In genomic region chr17:10843806-10844205, GRCh38 we compare ENCODE assay signal across 13 cellular contexts. TPM values are rescaled to one million over a fixed set of nuclear protein-coding genes. Genes with fewer than 3 reads are reported as not detected.
DNase-seq lines count a peak whose midpoint lies in the region; ATAC-seq and TF ChIP-seq lines count a peak whose summit lies in the region.
"Had no signal": no experiment of that assay in that cellular context is flagged by ENCODE, and none has a peak within 500 bp of the region (broad histone marks: within the 10 kb centered on the region; RNA-seq: fewer than 3 reads in every experiment).

No MANE protein-coding gene starts in this region.

- dilution Hi-C loops in mammary epithelial cell (cut with HindIII; ENCODE audit: low sequenced_read_pairs), result no loop called here

- peaks cover 12% of the 10 kb centered on the region for H3K4me1 Mint-ChIP-seq in activated T-helper 2 cell treated with anti-CD3 and anti-CD28 coated beads, Interferon-gamma antibody, Interleukin-2, Interleukin-4, amounts not matched to agents 10 μg/mL and 5 μg/mL and 100 μg/mL, durations not matched to agents 14 hours and 24 hours and 36 hours (ENCODE audit: low read depth)

- H3K36me3 Mint-ChIP-seq in activated T-helper 2 cell treated with anti-CD3 and anti-CD28 coated beads, Interferon-gamma antibody, Interleukin-2, Interleukin-4, amounts not matched to agents 10 μg/mL and 5 μg/mL and 100 μg/mL, durations not matched to agents 14 hours and 24 hours and 36 hours (ENCODE audit: low read depth), result no peaks in the 10 kb centered on the region
- H3K36me3 Mint-ChIP-seq: naive thymus-derived CD4-positive, alpha-beta T cell had no signal

- peak overlapping the region; percentile 13 for H2AFZ ChIP-seq in mammary epithelial cell (ENCODE audit: low read depth, low read length)

- H3K4me3 Mint-ChIP-seq in activated T-helper 2 cell treated with anti-CD3 and anti-CD28 coated beads, Interferon-gamma antibody, Interleukin-2, Interleukin-4, amounts not matched to agents 10 μg/mL and 5 μg/mL and 100 μg/mL, durations not matched to agents 14 hours and 24 hours and 36 hours (ENCODE audit: low read depth), result no peak overlapping the region

- WGBS in mammary epithelial cell (ENCODE audit: low coverage, missing lambda C conversion rate), result 7% methylated on average over 6 of the region's 7 CpGs

- CTCF ChIA-PET in mammary epithelial cell (lab: Charles Lee; ENCODE audit: low non-redundant PET), result no interaction called here

- intact Hi-C loops in mammary epithelial cell (cut with micrococcal nuclease), result no loop called here
- intact Hi-C loops in mucosa of descending colon (cut with DNase I, micrococcal nuclease), result loop anchor here (5.0 to 10.0 kb wide), 4 partner anchors 47 to 197 kb away; no protein-coding TSS in a partner anchor
- intact Hi-C loops in activated T-helper 2 cell treated with anti-CD3 and anti-CD28 coated beads, Interferon-gamma antibody, Interleukin-2, Interleukin-4, amounts not matched to agents 10 μg/mL and 5 μg/mL and 100 μg/mL, durations not matched to agents 14 hours and 24 hours and 36 hours (cut with micrococcal nuclease), result no loop called here

- no peak overlapping the region for H3K4me2 ChIP-seq in mammary epithelial cell (ENCODE audit: insufficient read depth, low read depth, low read length)

- no peaks in the 10 kb centered on the region for H3K36me3 ChIP-seq in H7 (replicated peaks; ENCODE audit: control insufficient read depth, insufficient read depth, low read length)
- no peaks in the 10 kb centered on the region for H3K36me3 ChIP-seq in mammary epithelial cell (ENCODE audit: insufficient read depth, low read length)
- no peaks in the 10 kb centered on the region for H3K36me3 ChIP-seq in mucosa of descending colon (ENCODE audit: low read depth)

- DNase-seq in H7 (peak; percentile 53), mammary epithelial cell (no peak), mucosa of descending colon (peak in 2 of 3 donors; percentile 67 to 68), ureter (ENCODE audit: low spot score) (no peak)
- DNase-seq in activated T-helper 2 cell treated with anti-CD3 and anti-CD28 coated beads, Interferon-gamma antibody, Interleukin-2, Interleukin-4, amounts not matched to agents 10 μg/mL and 5 μg/mL and 100 μg/mL, durations not matched to agents 14 hours and 24 hours and 36 hours (ENCODE audit: low spot score), result no peak
- DNase-seq: activated effector memory CD4-positive, alpha-beta T cell treated with anti-CD3 and anti-CD28 coated beads, Interleukin-2, amount 50 U/mL, for 16 hours; effector CD8-positive, alpha-beta T cell; NCI-H2029; T1000 had no signal

- H3K9me3 ChIP-seq in mammary epithelial cell (replicated peaks; ENCODE audit: insufficient read depth, low read length) (no peaks in the 10 kb centered on the region), mucosa of descending colon (no peaks in the 10 kb centered on the region)

- in situ Hi-C loops in mammary epithelial cell (cut with MboI; ENCODE audit: low sequenced_read_pairs in 2 of 2), result no loop called here

- H4K20me1 ChIP-seq in mammary epithelial cell (ENCODE audit: insufficient read depth, low read length), result no peaks in the 10 kb centered on the region

- H3K4me1 ChIP-seq in mammary epithelial cell (ENCODE audit: insufficient read depth, low read length) (no peaks in the 10 kb centered on the region), mucosa of descending colon (ENCODE audit: low read depth) (peaks cover 3% of the 10 kb centered on the region)

- no peaks in the 10 kb centered on the region for H3K9me3 Mint-ChIP-seq in activated T-helper 2 cell treated with anti-CD3 and anti-CD28 coated beads, Interferon-gamma antibody, Interleukin-2, Interleukin-4, amounts not matched to agents 10 μg/mL and 5 μg/mL and 100 μg/mL, durations not matched to agents 14 hours and 24 hours and 36 hours

- ATAC-seq in mucosa of descending colon (peak; percentile 59), GM19324 (IDR thresholded peaks at IDR 0.05; ENCODE audit: low FRiP score, unreplicated experiment) (no peak), GM19452 (IDR thresholded peaks at IDR 0.05; ENCODE audit: unreplicated experiment) (no peak)

- no TSS peak for BruUV-seq in mammary epithelial cell (replicated peaks; lab: Mats Ljungman, UMichigan)

- H3K4me3 ChIP-seq in H7 (ENCODE audit: insufficient read depth, low read depth, low read length) (no peak overlapping the region), mammary epithelial cell (replicated peaks in 1 of 3; ENCODE audit: insufficient read depth in 1 of 3, low read depth in 2 of 3, low read length in 3 of 3) (no peak overlapping the region), mucosa of descending colon (no peak overlapping the region)

- no peak for TF ChIP-seq CTCF in C4-2B (conservative IDR thresholded peaks at IDR 0.05)
- TF ChIP-seq CTCF in mammary epithelial cell (conservative IDR thresholded peaks at IDR 0.05 in 1 of 2, IDR thresholded peaks at IDR 0.05 in 1 of 2; ENCODE audit: extremely low read depth in 1 of 2, insufficient read depth in 1 of 2, low read depth in 1 of 2, low read length in 2 of 2), result no peak
- no peak for TF ChIP-seq CTCF in mucosa of descending colon (IDR thresholded peaks at IDR 0.05)

- no peak overlapping the region for H3K9ac ChIP-seq in mammary epithelial cell (ENCODE audit: insufficient read depth, low read length)

- H3K27me3 ChIP-seq in H7 (ENCODE audit: control insufficient read depth, insufficient read depth, low read length) (no peaks in the 10 kb centered on the region), mammary epithelial cell (ENCODE audit: insufficient read depth, low read length) (no peaks in the 10 kb centered on the region)

- no peaks in the 10 kb centered on the region for H3K79me2 ChIP-seq in mammary epithelial cell (ENCODE audit: insufficient read depth, low read length)

- H3K27me3 Mint-ChIP-seq in activated T-helper 2 cell treated with anti-CD3 and anti-CD28 coated beads, Interferon-gamma antibody, Interleukin-2, Interleukin-4, amounts not matched to agents 10 μg/mL and 5 μg/mL and 100 μg/mL, durations not matched to agents 14 hours and 24 hours and 36 hours (ENCODE audit: low read depth), result peaks cover 4% of the 10 kb centered on the region

- no peak overlapping the region for H3K27ac Mint-ChIP-seq in activated T-helper 2 cell treated with anti-CD3 and anti-CD28 coated beads, Interferon-gamma antibody, Interleukin-2, Interleukin-4, amounts not matched to agents 10 μg/mL and 5 μg/mL and 100 μg/mL, durations not matched to agents 14 hours and 24 hours and 36 hours

- peak overlapping the region; percentile 15 for H3K27ac ChIP-seq in C4-2B
- H3K27ac ChIP-seq in mammary epithelial cell (ENCODE audit: insufficient read depth, low read depth, low read length), result no peak overlapping the region

RNA-seq across cellular contexts. Expression of gene PIRT, which starts 5.9 kb away (rescaled TPM):
- total RNA-seq in H7 (2014; rRNA removed; shearing (Covaris generic)), result not detected in 2 replicates
- total RNA-seq in mammary epithelial cell (not detected), mucosa of descending colon (1 to 10 TPM in 2 of 3 donors, under 1 TPM in 1; 0.55 to 7.6 (median 1.1) TPM), ureter (not detected)
- polyA plus RNA-seq in mammary epithelial cell, result not detected
- polyA minus RNA-seq in mammary epithelial cell, result not detected
- total RNA-seq in activated T-helper 2 cell treated with anti-CD3 and anti-CD28 coated beads, Interferon-gamma antibody, Interleukin-2, Interleukin-4, amounts not matched to agents 10 μg/mL and 5 μg/mL and 100 μg/mL, durations not matched to agents 14 hours and 24 hours and 36 hours, result not detected in 2 replicates
- total RNA-seq: naive thymus-derived CD4-positive, alpha-beta T cell had no signal
- polyA plus RNA-seq: naive thymus-derived CD4-positive, alpha-beta T cell had no signal

RNA-seq across cellular contexts. Expression of gene TMEM238L, which starts 39.9 kb away (rescaled TPM):
- not detected in 2 replicates for total RNA-seq in H7 (2014; rRNA removed; shearing (Covaris generic))
- not detected for total RNA-seq in mammary epithelial cell
- not detected for polyA plus RNA-seq in mammary epithelial cell
- not detected for polyA minus RNA-seq in mammary epithelial cell
- 100 to 1,000 TPM in 1 of 3 donors, 10 to 100 TPM in 2; 47.5 to 122 (median 76.5) TPM for total RNA-seq in mucosa of descending colon
- not detected in 2 replicates for total RNA-seq in activated T-helper 2 cell treated with anti-CD3 and anti-CD28 coated beads, Interferon-gamma antibody, Interleukin-2, Interleukin-4, amounts not matched to agents 10 μg/mL and 5 μg/mL and 100 μg/mL, durations not matched to agents 14 hours and 24 hours and 36 hours
- total RNA-seq in ureter, result 12.4 TPM
- total RNA-seq: naive thymus-derived CD4-positive, alpha-beta T cell had no signal
- polyA plus RNA-seq: naive thymus-derived CD4-positive, alpha-beta T cell had no signal

Comparison
In these comparisons a context has a peak if more than half of its experiments do, and no peak if none do; other contexts are left out.
1. DNase-seq: peak in H7 (single experiment) and mucosa of descending colon (2 of 3); none in mammary epithelial cell (single experiment), activated T-helper 2 cell treated with anti-CD3 and anti-CD28 coated beads, Interferon-gamma antibody, Interleukin-2, Interleukin-4, amounts not matched to agents 10 μg/mL and 5 μg/mL and 100 μg/mL, durations not matched to agents 14 hours and 24 hours and 36 hours (single experiment) and ureter (single experiment).
2. RNA of gene TMEM238L, which starts 39.9 kb away (total RNA-seq): 47.5 to 122 TPM in mucosa of descending colon and 12.4 TPM in ureter (single experiment); not detected in H7, not detected in mammary epithelial cell and not detected in activated T-helper 2 cell treated with anti-CD3 and anti-CD28 coated beads, Interferon-gamma antibody, Interleukin-2, Interleukin-4, amounts not matched to agents 10 μg/mL and 5 μg/mL and 100 μg/mL, durations not matched to agents 14 hours and 24 hours and 36 hours; every median in the first group is over 10 times any median in the second.
3. intact Hi-C loops: an anchor here in mucosa of descending colon (5.0 to 10.0 kb wide); none called in mammary epithelial cell and activated T-helper 2 cell treated with anti-CD3 and anti-CD28 coated beads, Interferon-gamma antibody, Interleukin-2, Interleukin-4, amounts not matched to agents 10 μg/mL and 5 μg/mL and 100 μg/mL, durations not matched to agents 14 hours and 24 hours and 36 hours.